In the genomic region with DNA sequence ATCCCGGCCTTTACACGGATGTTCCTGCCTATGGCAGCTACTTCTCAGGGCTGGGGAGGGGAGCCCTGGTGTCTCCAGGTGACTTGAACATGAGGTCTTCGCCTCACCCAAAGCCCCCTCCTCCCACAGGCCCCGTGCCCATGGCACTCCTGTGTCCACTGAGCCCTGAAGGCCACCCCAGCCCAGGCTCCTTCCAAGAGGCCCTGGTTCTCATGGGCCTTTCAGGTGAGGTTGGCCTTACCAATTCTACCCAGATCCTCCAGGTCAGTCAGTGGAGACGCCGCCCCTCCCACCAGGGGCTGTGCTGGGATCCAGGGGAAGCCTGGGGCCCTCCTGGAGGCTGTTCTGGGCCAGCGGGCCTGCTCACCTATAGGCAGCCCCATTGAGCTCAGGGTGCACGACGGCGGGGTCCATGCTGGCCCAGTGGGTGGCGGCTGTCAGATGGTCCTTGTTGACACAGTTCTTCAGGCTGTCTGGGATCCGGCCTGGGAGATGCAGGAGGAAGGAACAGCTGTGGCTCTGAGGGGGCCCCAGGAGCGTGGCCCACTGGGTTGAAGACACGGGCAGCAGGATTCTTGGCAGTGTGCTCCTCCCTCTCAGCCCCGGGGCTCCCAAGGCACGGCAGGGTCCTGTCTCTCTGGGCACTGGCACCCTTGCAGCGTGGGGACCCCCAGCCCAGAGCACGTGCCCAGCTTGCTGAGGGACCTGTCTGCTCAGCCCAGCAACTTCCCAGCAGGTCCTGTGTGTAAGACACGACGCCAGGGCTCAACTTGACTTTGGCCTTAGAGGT, we compare ENCODE assay signal across 1 cellular context.
A peak's percentile ranks its signal among the peaks of the same experiment; 100 is the strongest.
TF ChIP-seq lines count a peak whose summit lies in the region.

No MANE protein-coding gene starts in this region.

TF ChIP-seq in HEK293, 187 proteins besides CTCF, POLR2A, EP300 and RAD21:
- TF ChIP-seq ZNF776 (tag by site-specific recombination; IDR thresholded peaks at IDR 0.05; ENCODE audit: borderline replicate concordance) (no peak), ZNF324 (tag by site-specific recombination; IDR thresholded peaks at IDR 0.05) (no peak), ZNF174 (tag by site-specific recombination; IDR thresholded peaks at IDR 0.05) (no peak), GLIS1 (tag by site-specific recombination; IDR thresholded peaks at IDR 0.05) (peak; percentile 8; the same call in 1 of the 2 replicates), WT1 (tag by site-specific recombination; IDR thresholded peaks at IDR 0.05) (no peak), ZNF473 (tag by site-specific recombination; IDR thresholded peaks at IDR 0.05) (no peak)
- TF ChIP-seq, protein P1, sequence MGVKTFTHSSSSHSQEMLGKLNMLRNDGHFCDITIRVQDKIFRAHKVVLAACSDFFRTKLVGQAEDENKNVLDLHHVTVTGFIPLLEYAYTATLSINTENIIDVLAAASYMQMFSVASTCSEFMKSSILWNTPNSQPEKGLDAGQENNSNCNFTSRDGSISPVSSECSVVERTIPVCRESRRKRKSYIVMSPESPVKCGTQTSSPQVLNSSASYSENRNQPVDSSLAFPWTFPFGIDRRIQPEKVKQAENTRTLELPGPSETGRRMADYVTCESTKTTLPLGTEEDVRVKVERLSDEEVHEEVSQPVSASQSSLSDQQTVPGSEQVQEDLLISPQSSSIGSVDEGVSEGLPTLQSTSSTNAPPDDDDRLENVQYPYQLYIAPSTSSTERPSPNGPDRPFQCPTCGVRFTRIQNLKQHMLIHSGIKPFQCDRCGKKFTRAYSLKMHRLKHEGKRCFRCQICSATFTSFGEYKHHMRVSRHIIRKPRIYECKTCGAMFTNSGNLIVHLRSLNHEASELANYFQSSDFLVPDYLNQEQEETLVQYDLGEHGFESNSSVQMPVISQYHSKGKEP (tag by site-specific recombination; IDR thresholded peaks at IDR 0.05): no peak
